1 cellular context compared by ENCODE assay signal in the genomic region with DNA sequence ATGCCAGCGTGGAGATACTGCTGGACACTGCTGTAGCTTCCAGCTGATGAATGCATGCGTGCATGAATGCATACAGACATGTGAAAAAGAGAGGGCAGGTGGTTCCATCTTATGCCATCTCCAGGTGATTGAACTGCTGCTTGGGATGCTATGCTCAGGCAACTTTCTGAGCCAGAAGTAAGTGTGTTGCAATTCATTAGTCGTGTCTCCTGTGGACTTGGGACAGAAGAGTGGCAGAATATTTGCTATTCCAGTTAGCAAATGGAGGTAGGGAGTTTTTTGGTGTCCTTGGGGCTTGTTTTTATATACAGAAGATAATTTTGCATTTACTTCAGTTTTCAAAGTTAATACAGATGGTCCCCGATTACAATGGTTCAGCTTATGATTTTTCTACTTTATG.
TF ChIP-seq lines count a peak whose summit lies in the region.

No MANE protein-coding gene starts in this region.

TF ChIP-seq in K562, 482 proteins besides CTCF, POLR2A, EP300 and RAD21 (continued from another document):
- TF ChIP-seq, protein P1, sequence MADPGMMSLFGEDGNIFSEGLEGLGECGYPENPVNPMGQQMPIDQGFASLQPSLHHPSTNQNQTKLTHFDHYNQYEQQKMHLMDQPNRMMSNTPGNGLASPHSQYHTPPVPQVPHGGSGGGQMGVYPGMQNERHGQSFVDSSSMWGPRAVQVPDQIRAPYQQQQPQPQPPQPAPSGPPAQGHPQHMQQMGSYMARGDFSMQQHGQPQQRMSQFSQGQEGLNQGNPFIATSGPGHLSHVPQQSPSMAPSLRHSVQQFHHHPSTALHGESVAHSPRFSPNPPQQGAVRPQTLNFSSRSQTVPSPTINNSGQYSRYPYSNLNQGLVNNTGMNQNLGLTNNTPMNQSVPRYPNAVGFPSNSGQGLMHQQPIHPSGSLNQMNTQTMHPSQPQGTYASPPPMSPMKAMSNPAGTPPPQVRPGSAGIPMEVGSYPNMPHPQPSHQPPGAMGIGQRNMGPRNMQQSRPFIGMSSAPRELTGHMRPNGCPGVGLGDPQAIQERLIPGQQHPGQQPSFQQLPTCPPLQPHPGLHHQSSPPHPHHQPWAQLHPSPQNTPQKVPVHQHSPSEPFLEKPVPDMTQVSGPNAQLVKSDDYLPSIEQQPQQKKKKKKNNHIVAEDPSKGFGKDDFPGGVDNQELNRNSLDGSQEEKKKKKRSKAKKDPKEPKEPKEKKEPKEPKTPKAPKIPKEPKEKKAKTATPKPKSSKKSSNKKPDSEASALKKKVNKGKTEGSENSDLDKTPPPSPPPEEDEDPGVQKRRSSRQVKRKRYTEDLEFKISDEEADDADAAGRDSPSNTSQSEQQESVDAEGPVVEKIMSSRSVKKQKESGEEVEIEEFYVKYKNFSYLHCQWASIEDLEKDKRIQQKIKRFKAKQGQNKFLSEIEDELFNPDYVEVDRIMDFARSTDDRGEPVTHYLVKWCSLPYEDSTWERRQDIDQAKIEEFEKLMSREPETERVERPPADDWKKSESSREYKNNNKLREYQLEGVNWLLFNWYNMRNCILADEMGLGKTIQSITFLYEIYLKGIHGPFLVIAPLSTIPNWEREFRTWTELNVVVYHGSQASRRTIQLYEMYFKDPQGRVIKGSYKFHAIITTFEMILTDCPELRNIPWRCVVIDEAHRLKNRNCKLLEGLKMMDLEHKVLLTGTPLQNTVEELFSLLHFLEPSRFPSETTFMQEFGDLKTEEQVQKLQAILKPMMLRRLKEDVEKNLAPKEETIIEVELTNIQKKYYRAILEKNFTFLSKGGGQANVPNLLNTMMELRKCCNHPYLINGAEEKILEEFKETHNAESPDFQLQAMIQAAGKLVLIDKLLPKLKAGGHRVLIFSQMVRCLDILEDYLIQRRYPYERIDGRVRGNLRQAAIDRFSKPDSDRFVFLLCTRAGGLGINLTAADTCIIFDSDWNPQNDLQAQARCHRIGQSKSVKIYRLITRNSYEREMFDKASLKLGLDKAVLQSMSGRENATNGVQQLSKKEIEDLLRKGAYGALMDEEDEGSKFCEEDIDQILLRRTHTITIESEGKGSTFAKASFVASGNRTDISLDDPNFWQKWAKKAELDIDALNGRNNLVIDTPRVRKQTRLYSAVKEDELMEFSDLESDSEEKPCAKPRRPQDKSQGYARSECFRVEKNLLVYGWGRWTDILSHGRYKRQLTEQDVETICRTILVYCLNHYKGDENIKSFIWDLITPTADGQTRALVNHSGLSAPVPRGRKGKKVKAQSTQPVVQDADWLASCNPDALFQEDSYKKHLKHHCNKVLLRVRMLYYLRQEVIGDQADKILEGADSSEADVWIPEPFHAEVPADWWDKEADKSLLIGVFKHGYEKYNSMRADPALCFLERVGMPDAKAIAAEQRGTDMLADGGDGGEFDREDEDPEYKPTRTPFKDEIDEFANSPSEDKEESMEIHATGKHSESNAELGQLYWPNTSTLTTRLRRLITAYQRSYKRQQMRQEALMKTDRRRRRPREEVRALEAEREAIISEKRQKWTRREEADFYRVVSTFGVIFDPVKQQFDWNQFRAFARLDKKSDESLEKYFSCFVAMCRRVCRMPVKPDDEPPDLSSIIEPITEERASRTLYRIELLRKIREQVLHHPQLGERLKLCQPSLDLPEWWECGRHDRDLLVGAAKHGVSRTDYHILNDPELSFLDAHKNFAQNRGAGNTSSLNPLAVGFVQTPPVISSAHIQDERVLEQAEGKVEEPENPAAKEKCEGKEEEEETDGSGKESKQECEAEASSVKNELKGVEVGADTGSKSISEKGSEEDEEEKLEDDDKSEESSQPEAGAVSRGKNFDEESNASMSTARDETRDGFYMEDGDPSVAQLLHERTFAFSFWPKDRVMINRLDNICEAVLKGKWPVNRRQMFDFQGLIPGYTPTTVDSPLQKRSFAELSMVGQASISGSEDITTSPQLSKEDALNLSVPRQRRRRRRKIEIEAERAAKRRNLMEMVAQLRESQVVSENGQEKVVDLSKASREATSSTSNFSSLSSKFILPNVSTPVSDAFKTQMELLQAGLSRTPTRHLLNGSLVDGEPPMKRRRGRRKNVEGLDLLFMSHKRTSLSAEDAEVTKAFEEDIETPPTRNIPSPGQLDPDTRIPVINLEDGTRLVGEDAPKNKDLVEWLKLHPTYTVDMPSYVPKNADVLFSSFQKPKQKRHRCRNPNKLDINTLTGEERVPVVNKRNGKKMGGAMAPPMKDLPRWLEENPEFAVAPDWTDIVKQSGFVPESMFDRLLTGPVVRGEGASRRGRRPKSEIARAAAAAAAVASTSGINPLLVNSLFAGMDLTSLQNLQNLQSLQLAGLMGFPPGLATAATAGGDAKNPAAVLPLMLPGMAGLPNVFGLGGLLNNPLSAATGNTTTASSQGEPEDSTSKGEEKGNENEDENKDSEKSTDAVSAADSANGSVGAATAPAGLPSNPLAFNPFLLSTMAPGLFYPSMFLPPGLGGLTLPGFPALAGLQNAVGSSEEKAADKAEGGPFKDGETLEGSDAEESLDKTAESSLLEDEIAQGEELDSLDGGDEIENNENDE (IDR thresholded peaks at IDR 0.05; ENCODE audit: low read depth, low read length), result no peak
- TF ChIP-seq ZBTB17 (CRISPR knock-in tag; IDR thresholded peaks at IDR 0.05), result no peak
- no peak for TF ChIP-seq ZNF197 (CRISPR knock-in tag; IDR thresholded peaks at IDR 0.05; ENCODE audit: low read depth)
- TF ChIP-seq CREM (IDR thresholded peaks at IDR 0.05; ENCODE audit: low read depth), result no peak
- no peak for TF ChIP-seq MIER1 (IDR thresholded peaks at IDR 0.05; ENCODE audit: low read depth)
- TF ChIP-seq TCF7 (IDR thresholded peaks at IDR 0.05; ENCODE audit: borderline replicate concordance), result no peak
- TF ChIP-seq, protein P2, sequence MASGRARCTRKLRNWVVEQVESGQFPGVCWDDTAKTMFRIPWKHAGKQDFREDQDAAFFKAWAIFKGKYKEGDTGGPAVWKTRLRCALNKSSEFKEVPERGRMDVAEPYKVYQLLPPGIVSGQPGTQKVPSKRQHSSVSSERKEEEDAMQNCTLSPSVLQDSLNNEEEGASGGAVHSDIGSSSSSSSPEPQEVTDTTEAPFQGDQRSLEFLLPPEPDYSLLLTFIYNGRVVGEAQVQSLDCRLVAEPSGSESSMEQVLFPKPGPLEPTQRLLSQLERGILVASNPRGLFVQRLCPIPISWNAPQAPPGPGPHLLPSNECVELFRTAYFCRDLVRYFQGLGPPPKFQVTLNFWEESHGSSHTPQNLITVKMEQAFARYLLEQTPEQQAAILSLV (tag; IDR thresholded peaks at IDR 0.05), result no peak
- no peak for TF ChIP-seq TBL1XR1 (IDR thresholded peaks at IDR 0.05; ENCODE audit: low read length in 2 of 2)
- TF ChIP-seq, protein P3, sequence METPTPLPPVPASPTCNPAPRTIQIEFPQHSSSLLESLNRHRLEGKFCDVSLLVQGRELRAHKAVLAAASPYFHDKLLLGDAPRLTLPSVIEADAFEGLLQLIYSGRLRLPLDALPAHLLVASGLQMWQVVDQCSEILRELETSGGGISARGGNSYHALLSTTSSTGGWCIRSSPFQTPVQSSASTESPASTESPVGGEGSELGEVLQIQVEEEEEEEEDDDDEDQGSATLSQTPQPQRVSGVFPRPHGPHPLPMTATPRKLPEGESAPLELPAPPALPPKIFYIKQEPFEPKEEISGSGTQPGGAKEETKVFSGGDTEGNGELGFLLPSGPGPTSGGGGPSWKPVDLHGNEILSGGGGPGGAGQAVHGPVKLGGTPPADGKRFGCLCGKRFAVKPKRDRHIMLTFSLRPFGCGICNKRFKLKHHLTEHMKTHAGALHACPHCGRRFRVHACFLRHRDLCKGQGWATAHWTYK (CRISPR knock-in tag; IDR thresholded peaks at IDR 0.05), result no peak
- TF ChIP-seq SLC30A9 (CRISPR knock-in tag; IDR thresholded peaks at IDR 0.05), result no peak
- no peak for TF ChIP-seq CTBP1 (IDR thresholded peaks at IDR 0.05; ENCODE audit: borderline replicate concordance)
- no peak for TF ChIP-seq ZBED1 (IDR thresholded peaks at IDR 0.05)
- TF ChIP-seq ZNF668 (CRISPR knock-in tag; IDR thresholded peaks at IDR 0.05), result no peak
